Comparison of ENCODE assay signal across 1 cellular context in the genomic region with DNA sequence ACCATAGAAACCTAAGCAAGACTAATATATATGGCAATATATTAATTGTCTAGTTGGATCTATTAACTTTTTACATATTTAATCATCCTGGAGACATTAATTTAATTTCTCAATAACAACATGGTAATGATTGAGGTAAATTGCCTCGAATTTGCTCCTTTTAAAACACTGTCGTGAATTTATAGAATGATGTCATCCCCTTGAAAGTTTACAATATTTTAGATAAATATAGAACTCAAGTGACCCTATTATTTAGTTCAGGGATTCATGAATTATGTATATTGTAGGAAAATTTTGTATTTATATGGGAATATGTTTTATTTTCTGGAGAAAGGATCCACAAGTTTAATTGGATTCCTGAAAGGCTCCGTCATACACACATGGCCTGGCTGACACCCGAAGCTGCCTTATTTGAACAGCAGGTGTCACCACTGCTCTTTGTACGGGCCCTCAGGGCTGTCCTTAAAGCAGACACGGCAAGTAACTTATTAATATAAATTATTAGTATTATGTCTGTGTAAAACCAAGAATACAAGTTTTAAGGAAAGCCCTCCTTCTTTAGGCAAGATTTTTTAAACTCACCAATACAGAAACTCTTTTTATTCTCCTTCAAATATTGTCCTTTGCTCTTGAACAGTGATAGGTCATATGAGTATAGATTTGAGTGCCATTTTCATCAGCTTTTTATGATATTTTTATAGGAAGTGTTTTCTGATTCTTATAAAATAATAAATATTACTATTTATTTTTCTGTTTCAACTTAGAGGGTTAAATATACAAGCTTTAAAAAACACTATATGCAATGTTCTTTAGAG.
A peak's percentile ranks its signal among the peaks of the same experiment; 100 is the strongest.
TF ChIP-seq lines count a peak whose summit lies in the region.

No MANE protein-coding gene starts in this region.

TF ChIP-seq in K562, 482 proteins besides CTCF, POLR2A, EP300 and RAD21 (continued from another document and continues in another):
- TF ChIP-seq, protein P1, sequence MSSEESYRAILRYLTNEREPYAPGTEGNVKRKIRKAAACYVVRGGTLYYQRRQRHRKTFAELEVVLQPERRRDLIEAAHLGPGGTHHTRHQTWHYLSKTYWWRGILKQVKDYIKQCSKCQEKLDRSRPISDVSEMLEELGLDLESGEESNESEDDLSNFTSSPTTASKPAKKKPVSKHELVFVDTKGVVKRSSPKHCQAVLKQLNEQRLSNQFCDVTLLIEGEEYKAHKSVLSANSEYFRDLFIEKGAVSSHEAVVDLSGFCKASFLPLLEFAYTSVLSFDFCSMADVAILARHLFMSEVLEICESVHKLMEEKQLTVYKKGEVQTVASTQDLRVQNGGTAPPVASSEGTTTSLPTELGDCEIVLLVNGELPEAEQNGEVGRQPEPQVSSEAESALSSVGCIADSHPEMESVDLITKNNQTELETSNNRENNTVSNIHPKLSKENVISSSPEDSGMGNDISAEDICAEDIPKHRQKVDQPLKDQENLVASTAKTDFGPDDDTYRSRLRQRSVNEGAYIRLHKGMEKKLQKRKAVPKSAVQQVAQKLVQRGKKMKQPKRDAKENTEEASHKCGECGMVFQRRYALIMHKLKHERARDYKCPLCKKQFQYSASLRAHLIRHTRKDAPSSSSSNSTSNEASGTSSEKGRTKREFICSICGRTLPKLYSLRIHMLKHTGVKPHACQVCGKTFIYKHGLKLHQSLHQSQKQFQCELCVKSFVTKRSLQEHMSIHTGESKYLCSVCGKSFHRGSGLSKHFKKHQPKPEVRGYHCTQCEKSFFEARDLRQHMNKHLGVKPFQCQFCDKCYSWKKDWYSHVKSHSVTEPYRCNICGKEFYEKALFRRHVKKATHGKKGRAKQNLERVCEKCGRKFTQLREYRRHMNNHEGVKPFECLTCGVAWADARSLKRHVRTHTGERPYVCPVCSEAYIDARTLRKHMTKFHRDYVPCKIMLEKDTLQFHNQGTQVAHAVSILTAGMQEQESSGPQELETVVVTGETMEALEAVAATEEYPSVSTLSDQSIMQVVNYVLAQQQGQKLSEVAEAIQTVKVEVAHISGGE (CRISPR knock-in tag; IDR thresholded peaks at IDR 0.05) = no peak
- TF ChIP-seq MTA3 (IDR thresholded peaks at IDR 0.05; ENCODE audit: borderline replicate concordance) (no peak), ZC3H8 (IDR thresholded peaks at IDR 0.05) (no peak), ZZZ3 (IDR thresholded peaks at IDR 0.05) (no peak), ZNF76 (CRISPR knock-in tag; IDR thresholded peaks at IDR 0.05; ENCODE audit: borderline replicate concordance) (no peak), MYC (IDR thresholded peaks at IDR 0.05; ENCODE audit: low read depth, low read length) (peak; percentile 56; the same call in 1 of the 2 replicates), MYC (CRISPR knock-in tag; IDR thresholded peaks at IDR 0.05; ENCODE audit: borderline replicate concordance, low read depth) (no peak), ATF7 (IDR thresholded peaks at IDR 0.05) (peak; percentile 78), ZBTB1 (CRISPR knock-in tag; IDR thresholded peaks at IDR 0.05; ENCODE audit: borderline replicate concordance, low read depth) (no peak), XRCC5 (IDR thresholded peaks at IDR 0.05; ENCODE audit: low read depth, low read length) (no peak), SOX6 (IDR thresholded peaks at IDR 0.05) (no peak), NR1H2 (CRISPR knock-in tag; IDR thresholded peaks at IDR 0.05) (no peak), SLC30A9 (CRISPR knock-in tag; IDR thresholded peaks at IDR 0.05) (no peak), NCOA6 (IDR thresholded peaks at IDR 0.05) (no peak), JUND (IDR thresholded peaks at IDR 0.05; ENCODE audit: borderline replicate concordance, low read depth, low read length) (peak; percentile 65; the same call in 1 of the 2 replicates), JUND (tag; IDR thresholded peaks at IDR 0.05; ENCODE audit: borderline replicate concordance, low read depth, low read length) (peak; percentile 66), KLF16 (IDR thresholded peaks at IDR 0.05) (peak; percentile 27; the same call in 1 of the 2 replicates), PRPF4 (IDR thresholded peaks at IDR 0.05; ENCODE audit: insufficient read depth, low read depth, low read length, poor library complexity, severe bottlenecking) (no peak), TEAD4 (IDR thresholded peaks at IDR 0.05; ENCODE audit: low read length) (peak; percentile 41; the same call in 1 of the 2 replicates), TEAD4 (CRISPR knock-in tag; IDR thresholded peaks at IDR 0.05; ENCODE audit: borderline replicate concordance) (no peak), SMARCC2 (IDR thresholded peaks at IDR 0.05; ENCODE audit: low read depth) (no peak), SRSF7 (optimal IDR thresholded peaks at IDR 0.05; ENCODE audit: low read depth, low read length) (no peak), ZBTB17 (CRISPR knock-in tag; IDR thresholded peaks at IDR 0.05) (no peak), RBM22 (IDR thresholded peaks at IDR 0.05; ENCODE audit: low read depth, low read length, poor library complexity, severe bottlenecking) (no peak), EGR1 (conservative IDR thresholded peaks at IDR 0.05) (no peak), SMARCE1 (IDR thresholded peaks at IDR 0.05) (no peak), SMARCB1 (IDR thresholded peaks at IDR 0.05; ENCODE audit: insufficient read length, low read depth) (no peak), FOXM1 (IDR thresholded peaks at IDR 0.05; ENCODE audit: low read depth) (no peak), FOXM1 (CRISPR knock-in tag; IDR thresholded peaks at IDR 0.05; ENCODE audit: low read depth) (no peak), NFATC3 (IDR thresholded peaks at IDR 0.05) (no peak)
- TF ChIP-seq, protein P2, sequence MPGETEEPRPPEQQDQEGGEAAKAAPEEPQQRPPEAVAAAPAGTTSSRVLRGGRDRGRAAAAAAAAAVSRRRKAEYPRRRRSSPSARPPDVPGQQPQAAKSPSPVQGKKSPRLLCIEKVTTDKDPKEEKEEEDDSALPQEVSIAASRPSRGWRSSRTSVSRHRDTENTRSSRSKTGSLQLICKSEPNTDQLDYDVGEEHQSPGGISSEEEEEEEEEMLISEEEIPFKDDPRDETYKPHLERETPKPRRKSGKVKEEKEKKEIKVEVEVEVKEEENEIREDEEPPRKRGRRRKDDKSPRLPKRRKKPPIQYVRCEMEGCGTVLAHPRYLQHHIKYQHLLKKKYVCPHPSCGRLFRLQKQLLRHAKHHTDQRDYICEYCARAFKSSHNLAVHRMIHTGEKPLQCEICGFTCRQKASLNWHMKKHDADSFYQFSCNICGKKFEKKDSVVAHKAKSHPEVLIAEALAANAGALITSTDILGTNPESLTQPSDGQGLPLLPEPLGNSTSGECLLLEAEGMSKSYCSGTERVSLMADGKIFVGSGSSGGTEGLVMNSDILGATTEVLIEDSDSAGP (CRISPR knock-in tag; IDR thresholded peaks at IDR 0.05) = peak; percentile 70; the same call in 1 of the 2 replicates
- TF ChIP-seq, protein P3, sequence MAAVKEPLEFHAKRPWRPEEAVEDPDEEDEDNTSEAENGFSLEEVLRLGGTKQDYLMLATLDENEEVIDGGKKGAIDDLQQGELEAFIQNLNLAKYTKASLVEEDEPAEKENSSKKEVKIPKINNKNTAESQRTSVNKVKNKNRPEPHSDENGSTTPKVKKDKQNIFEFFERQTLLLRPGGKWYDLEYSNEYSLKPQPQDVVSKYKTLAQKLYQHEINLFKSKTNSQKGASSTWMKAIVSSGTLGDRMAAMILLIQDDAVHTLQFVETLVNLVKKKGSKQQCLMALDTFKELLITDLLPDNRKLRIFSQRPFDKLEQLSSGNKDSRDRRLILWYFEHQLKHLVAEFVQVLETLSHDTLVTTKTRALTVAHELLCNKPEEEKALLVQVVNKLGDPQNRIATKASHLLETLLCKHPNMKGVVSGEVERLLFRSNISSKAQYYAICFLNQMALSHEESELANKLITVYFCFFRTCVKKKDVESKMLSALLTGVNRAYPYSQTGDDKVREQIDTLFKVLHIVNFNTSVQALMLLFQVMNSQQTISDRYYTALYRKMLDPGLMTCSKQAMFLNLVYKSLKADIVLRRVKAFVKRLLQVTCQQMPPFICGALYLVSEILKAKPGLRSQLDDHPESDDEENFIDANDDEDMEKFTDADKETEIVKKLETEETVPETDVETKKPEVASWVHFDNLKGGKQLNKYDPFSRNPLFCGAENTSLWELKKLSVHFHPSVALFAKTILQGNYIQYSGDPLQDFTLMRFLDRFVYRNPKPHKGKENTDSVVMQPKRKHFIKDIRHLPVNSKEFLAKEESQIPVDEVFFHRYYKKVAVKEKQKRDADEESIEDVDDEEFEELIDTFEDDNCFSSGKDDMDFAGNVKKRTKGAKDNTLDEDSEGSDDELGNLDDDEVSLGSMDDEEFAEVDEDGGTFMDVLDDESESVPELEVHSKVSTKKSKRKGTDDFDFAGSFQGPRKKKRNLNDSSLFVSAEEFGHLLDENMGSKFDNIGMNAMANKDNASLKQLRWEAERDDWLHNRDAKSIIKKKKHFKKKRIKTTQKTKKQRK (IDR thresholded peaks at IDR 0.05; ENCODE audit: borderline replicate concordance, low read depth, low read length) = no peak
- TF ChIP-seq, protein P4, sequence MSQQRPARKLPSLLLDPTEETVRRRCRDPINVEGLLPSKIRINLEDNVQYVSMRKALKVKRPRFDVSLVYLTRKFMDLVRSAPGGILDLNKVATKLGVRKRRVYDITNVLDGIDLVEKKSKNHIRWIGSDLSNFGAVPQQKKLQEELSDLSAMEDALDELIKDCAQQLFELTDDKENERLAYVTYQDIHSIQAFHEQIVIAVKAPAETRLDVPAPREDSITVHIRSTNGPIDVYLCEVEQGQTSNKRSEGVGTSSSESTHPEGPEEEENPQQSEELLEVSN (IDR thresholded peaks at IDR 0.05; ENCODE audit: borderline replicate concordance in 1 of 2, extremely low read depth in 1 of 2, insufficient read depth in 1 of 2, insufficient read length in 1 of 2, low read depth in 1 of 2, low read length in 1 of 2, poor library complexity in 1 of 2, severe bottlenecking in 1 of 2) = peak in 1 of 2 experiments; percentile 30
- TF ChIP-seq, protein P5, sequence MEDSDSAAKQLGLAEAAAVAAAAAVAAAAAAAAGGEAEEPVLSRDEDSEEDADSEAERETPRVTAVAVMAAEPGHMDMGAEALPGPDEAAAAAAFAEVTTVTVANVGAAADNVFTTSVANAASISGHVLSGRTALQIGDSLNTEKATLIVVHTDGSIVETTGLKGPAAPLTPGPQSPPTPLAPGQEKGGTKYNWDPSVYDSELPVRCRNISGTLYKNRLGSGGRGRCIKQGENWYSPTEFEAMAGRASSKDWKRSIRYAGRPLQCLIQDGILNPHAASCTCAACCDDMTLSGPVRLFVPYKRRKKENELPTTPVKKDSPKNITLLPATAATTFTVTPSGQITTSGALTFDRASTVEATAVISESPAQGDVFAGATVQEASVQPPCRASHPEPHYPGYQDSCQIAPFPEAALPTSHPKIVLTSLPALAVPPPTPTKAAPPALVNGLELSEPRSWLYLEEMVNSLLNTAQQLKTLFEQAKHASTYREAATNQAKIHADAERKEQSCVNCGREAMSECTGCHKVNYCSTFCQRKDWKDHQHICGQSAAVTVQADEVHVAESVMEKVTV (CRISPR knock-in tag; IDR thresholded peaks at IDR 0.05) = peak; percentile 85
- TF ChIP-seq, protein P6, sequence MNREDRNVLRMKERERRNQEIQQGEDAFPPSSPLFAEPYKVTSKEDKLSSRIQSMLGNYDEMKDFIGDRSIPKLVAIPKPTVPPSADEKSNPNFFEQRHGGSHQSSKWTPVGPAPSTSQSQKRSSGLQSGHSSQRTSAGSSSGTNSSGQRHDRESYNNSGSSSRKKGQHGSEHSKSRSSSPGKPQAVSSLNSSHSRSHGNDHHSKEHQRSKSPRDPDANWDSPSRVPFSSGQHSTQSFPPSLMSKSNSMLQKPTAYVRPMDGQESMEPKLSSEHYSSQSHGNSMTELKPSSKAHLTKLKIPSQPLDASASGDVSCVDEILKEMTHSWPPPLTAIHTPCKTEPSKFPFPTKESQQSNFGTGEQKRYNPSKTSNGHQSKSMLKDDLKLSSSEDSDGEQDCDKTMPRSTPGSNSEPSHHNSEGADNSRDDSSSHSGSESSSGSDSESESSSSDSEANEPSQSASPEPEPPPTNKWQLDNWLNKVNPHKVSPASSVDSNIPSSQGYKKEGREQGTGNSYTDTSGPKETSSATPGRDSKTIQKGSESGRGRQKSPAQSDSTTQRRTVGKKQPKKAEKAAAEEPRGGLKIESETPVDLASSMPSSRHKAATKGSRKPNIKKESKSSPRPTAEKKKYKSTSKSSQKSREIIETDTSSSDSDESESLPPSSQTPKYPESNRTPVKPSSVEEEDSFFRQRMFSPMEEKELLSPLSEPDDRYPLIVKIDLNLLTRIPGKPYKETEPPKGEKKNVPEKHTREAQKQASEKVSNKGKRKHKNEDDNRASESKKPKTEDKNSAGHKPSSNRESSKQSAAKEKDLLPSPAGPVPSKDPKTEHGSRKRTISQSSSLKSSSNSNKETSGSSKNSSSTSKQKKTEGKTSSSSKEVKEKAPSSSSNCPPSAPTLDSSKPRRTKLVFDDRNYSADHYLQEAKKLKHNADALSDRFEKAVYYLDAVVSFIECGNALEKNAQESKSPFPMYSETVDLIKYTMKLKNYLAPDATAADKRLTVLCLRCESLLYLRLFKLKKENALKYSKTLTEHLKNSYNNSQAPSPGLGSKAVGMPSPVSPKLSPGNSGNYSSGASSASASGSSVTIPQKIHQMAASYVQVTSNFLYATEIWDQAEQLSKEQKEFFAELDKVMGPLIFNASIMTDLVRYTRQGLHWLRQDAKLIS (CRISPR knock-in tag; IDR thresholded peaks at IDR 0.05) = no peak
- TF ChIP-seq, protein P7, sequence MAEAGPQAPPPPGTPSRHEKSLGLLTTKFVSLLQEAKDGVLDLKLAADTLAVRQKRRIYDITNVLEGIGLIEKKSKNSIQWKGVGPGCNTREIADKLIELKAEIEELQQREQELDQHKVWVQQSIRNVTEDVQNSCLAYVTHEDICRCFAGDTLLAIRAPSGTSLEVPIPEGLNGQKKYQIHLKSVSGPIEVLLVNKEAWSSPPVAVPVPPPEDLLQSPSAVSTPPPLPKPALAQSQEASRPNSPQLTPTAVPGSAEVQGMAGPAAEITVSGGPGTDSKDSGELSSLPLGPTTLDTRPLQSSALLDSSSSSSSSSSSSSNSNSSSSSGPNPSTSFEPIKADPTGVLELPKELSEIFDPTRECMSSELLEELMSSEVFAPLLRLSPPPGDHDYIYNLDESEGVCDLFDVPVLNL (CRISPR knock-in tag; IDR thresholded peaks at IDR 0.05; ENCODE audit: low read depth) = no peak
- TF ChIP-seq, protein P8, sequence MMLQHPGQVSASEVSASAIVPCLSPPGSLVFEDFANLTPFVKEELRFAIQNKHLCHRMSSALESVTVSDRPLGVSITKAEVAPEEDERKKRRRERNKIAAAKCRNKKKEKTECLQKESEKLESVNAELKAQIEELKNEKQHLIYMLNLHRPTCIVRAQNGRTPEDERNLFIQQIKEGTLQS (IDR thresholded peaks at IDR 0.05) = peak; percentile 89
- TF ChIP-seq, protein P8 (CRISPR knock-in tag; conservative IDR thresholded peaks at IDR 0.05) = no peak
- TF ChIP-seq, protein P9, sequence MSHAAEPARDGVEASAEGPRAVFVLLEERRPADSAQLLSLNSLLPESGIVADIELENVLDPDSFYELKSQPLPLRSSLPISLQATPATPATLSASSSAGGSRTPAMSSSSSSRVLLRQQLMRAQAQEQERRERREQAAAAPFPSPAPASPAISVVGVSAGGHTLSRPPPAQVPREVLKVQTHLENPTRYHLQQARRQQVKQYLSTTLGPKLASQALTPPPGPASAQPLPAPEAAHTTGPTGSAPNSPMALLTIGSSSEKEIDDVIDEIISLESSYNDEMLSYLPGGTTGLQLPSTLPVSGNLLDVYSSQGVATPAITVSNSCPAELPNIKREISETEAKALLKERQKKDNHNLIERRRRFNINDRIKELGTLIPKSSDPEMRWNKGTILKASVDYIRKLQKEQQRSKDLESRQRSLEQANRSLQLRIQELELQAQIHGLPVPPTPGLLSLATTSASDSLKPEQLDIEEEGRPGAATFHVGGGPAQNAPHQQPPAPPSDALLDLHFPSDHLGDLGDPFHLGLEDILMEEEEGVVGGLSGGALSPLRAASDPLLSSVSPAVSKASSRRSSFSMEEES (CRISPR knock-in tag; IDR thresholded peaks at IDR 0.05) = no peak
